Comparison of ENCODE assay signal across 1 cellular context in genomic region chr15:99312228-99312627, GRCh38.
TF ChIP-seq lines count a peak whose summit lies in the region.

No MANE protein-coding gene starts in this region.

TF ChIP-seq in K562, 482 proteins besides CTCF, POLR2A, EP300 and RAD21 (continued from another document and continues in another):
- TF ChIP-seq EP400 (IDR thresholded peaks at IDR 0.05): no peak
- TF ChIP-seq HOXB6 (CRISPR knock-in tag; IDR thresholded peaks at IDR 0.05; ENCODE audit: borderline replicate concordance): no peak
- no peak for TF ChIP-seq SPI1 (IDR thresholded peaks at IDR 0.05; ENCODE audit: borderline replicate concordance, low read depth, low read length)
- TF ChIP-seq AFF1 (IDR thresholded peaks at IDR 0.05; ENCODE audit: low read depth in 1 of 2, partially characterized antibody in 2 of 2): no peak
- TF ChIP-seq BRF2 (IDR thresholded peaks at IDR 0.05; ENCODE audit: borderline replicate concordance, insufficient read depth, insufficient read length): no peak
- no peak for TF ChIP-seq CEBPB (tag; IDR thresholded peaks at IDR 0.05)
- no peak for TF ChIP-seq KHSRP (IDR thresholded peaks at IDR 0.05)
- TF ChIP-seq CHD1 (IDR thresholded peaks at IDR 0.05; ENCODE audit: low read length): no peak
- TF ChIP-seq BRD9 (IDR thresholded peaks at IDR 0.05; ENCODE audit: low read depth, partially characterized antibody): no peak
- TF ChIP-seq CCAR2 (IDR thresholded peaks at IDR 0.05; ENCODE audit: low read depth, low read length): no peak
- no peak for TF ChIP-seq XRCC5 (IDR thresholded peaks at IDR 0.05; ENCODE audit: low read depth, low read length)
- TF ChIP-seq ARHGAP35 (IDR thresholded peaks at IDR 0.05; ENCODE audit: partially characterized antibody): no peak
- TF ChIP-seq GATA2 (CRISPR knock-in tag; IDR thresholded peaks at IDR 0.05): no peak
- TF ChIP-seq HMGN3 (IDR thresholded peaks at IDR 0.05; ENCODE audit: borderline replicate concordance, extremely low read depth, insufficient read length, low read depth, low read length): no peak
- no peak for TF ChIP-seq MAFG (tag; conservative IDR thresholded peaks at IDR 0.05)
- TF ChIP-seq FOSL1 (tag; conservative IDR thresholded peaks at IDR 0.05): 0 out of 2 replicates have a peak, but pooled peaks have one; percentile 22
- TF ChIP-seq HMBOX1 (IDR thresholded peaks at IDR 0.05): no peak
- TF ChIP-seq TRIM24 (IDR thresholded peaks at IDR 0.05): 0 out of 4 replicates have a peak, but pooled peaks of 1 of the 2 experiments have one; percentile 15
- no peak for TF ChIP-seq CBX1 (IDR thresholded peaks at IDR 0.05; ENCODE audit: low read depth)
- no peak for TF ChIP-seq FUS (optimal IDR thresholded peaks at IDR 0.05; ENCODE audit: low read depth, low read length)
- peak; percentile 79 for TF ChIP-seq DPF2 (IDR thresholded peaks at IDR 0.05)
- TF ChIP-seq CBFA2T2 (conservative IDR thresholded peaks at IDR 0.05): peak; percentile 73
- TF ChIP-seq NFE2 (IDR thresholded peaks at IDR 0.05; ENCODE audit: low read depth): no peak
- no peak for TF ChIP-seq ELK3 (CRISPR knock-in tag; IDR thresholded peaks at IDR 0.05)
- no peak for TF ChIP-seq E2F1 (CRISPR knock-in tag; IDR thresholded peaks at IDR 0.05)
- TF ChIP-seq HIVEP1 (CRISPR knock-in tag; IDR thresholded peaks at IDR 0.05): no peak
- no peak for TF ChIP-seq RBM14 (IDR thresholded peaks at IDR 0.05; ENCODE audit: borderline replicate concordance, insufficient read depth, low read depth, low read length)
- TF ChIP-seq ZKSCAN8 (CRISPR knock-in tag; IDR thresholded peaks at IDR 0.05): no peak
- TF ChIP-seq PBX2 (CRISPR knock-in tag; IDR thresholded peaks at IDR 0.05; ENCODE audit: low read depth): 0 out of 2 replicates have a peak, but pooled peaks have one; percentile 16
- peak; percentile 94 for TF ChIP-seq PBX2 (tag; conservative IDR thresholded peaks at IDR 0.05; ENCODE audit: low read depth)
- TF ChIP-seq ZNF764 (CRISPR knock-in tag; IDR thresholded peaks at IDR 0.05; ENCODE audit: low read depth): no peak
- no peak for TF ChIP-seq HNRNPK (IDR thresholded peaks at IDR 0.05; ENCODE audit: low read depth, low read length, poor library complexity, severe bottlenecking)
- no peak for TF ChIP-seq RBM22 (IDR thresholded peaks at IDR 0.05; ENCODE audit: low read depth, low read length, poor library complexity, severe bottlenecking)
- no peak for TF ChIP-seq ASH1L (IDR thresholded peaks at IDR 0.05; ENCODE audit: borderline replicate concordance, low read depth, partially characterized antibody)
- TF ChIP-seq ZNF354B (CRISPR knock-in tag; IDR thresholded peaks at IDR 0.05): no peak
- TF ChIP-seq CAMTA2 (CRISPR knock-in tag; conservative IDR thresholded peaks at IDR 0.05): no peak
- TF ChIP-seq ZBTB2 (IDR thresholded peaks at IDR 0.05): no peak
- no peak for TF ChIP-seq ZNF561 (CRISPR knock-in tag; conservative IDR thresholded peaks at IDR 0.05)
- no peak for TF ChIP-seq PHF21A (IDR thresholded peaks at IDR 0.05; ENCODE audit: borderline replicate concordance, low read depth)
- TF ChIP-seq TARDBP (IDR thresholded peaks at IDR 0.05): no peak
- TF ChIP-seq POLR2AphosphoS5 (IDR thresholded peaks at IDR 0.05; ENCODE audit: control insufficient read depth, insufficient read depth, low read depth, low read length): no peak
- no peak for TF ChIP-seq HNRNPH1 (optimal IDR thresholded peaks at IDR 0.05; ENCODE audit: low read depth, low read length)
- TF ChIP-seq TCF7L2 (IDR thresholded peaks at IDR 0.05; ENCODE audit: low read depth, low read length): no peak
- peak; percentile 86 for TF ChIP-seq CBFA2T3 (IDR thresholded peaks at IDR 0.05)
- no peak for TF ChIP-seq CHCHD3 (CRISPR knock-in tag; IDR thresholded peaks at IDR 0.05)
- peak; percentile 51; the same call in 1 of the 2 replicates for TF ChIP-seq SMAD4 (CRISPR knock-in tag; conservative IDR thresholded peaks at IDR 0.05)
- no peak for TF ChIP-seq CREB1 (IDR thresholded peaks at IDR 0.05)
- TF ChIP-seq CREB1 (CRISPR knock-in tag; IDR thresholded peaks at IDR 0.05): no peak
- no peak for TF ChIP-seq ILK (tag; IDR thresholded peaks at IDR 0.05; ENCODE audit: borderline replicate concordance, low read depth)
- TF ChIP-seq SAFB (IDR thresholded peaks at IDR 0.05; ENCODE audit: borderline replicate concordance, low read depth, low read length): no peak
- TF ChIP-seq ESRRB (CRISPR knock-in tag; IDR thresholded peaks at IDR 0.05; ENCODE audit: borderline replicate concordance): no peak
- peak; percentile 89 for TF ChIP-seq MEIS2 (IDR thresholded peaks at IDR 0.05; ENCODE audit: partially characterized antibody)
- TF ChIP-seq RFX1 (IDR thresholded peaks at IDR 0.05): no peak
- no peak for TF ChIP-seq HES1 (IDR thresholded peaks at IDR 0.05; ENCODE audit: low read depth)
- no peak for TF ChIP-seq POLR2G (IDR thresholded peaks at IDR 0.05; ENCODE audit: low read depth, low read length)
- TF ChIP-seq NEUROD1 (IDR thresholded peaks at IDR 0.05; ENCODE audit: borderline replicate concordance, low read depth, low read length, partially characterized antibody): no peak
- no peak for TF ChIP-seq ZC3H4 (CRISPR knock-in tag; IDR thresholded peaks at IDR 0.05; ENCODE audit: borderline replicate concordance)
- TF ChIP-seq POLR3G (IDR thresholded peaks at IDR 0.05; ENCODE audit: extremely low read depth, insufficient read length, insufficient replicate concordance): no peak
